9 cellular contexts compared by ENCODE assay signal in the genomic region with DNA sequence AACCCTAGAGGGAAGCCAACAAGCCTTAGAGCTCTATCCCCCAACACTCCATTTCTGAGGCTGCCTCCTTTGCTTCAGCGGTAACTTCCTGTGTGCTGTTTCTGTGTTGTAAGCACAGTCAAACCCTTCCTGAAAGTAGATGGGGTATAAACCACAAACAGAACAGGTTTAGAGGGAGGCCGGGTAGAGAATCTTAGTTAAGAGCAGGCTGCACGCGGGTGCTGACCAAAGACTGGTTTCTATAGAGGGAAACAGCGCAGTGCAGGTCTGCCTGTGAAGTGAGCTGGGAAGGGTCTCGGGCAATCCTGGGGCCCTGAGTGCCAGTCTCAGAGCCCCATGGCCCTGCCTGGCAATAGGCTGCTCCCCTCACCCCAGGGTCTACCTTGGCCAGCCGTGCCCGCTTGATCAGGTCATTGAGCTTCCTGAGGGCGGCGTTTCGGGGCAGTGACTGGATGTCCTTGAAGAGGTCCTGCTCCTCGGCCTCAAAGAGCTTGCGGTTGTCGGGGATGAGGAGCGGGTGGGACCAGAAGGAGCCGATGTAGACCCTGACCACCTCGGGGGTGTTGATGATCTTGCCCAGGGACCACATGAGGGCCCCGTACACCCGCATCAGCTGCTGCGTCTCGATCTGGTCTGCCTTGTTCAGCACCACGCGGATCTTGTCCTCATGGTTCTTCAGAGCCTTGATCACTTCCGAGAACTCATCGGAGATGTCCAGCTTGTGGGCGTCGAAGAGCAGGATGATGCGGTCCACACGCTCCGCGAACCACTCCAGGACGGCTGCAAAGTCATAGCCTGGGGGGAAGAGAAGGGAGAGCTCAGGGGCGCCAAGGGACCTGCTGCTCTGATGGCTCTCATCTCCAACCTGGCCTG. TPM values are rescaled to one million over a fixed set of nuclear protein-coding genes. Genes with fewer than 3 reads are reported as not detected.
DNase-seq lines count a peak whose midpoint lies in the region; ATAC-seq and TF ChIP-seq lines count a peak whose summit lies in the region.
"Had no signal": no experiment of that assay in that cellular context is flagged by ENCODE, and none has a peak within 500 bp of the region (broad histone marks: within the 10 kb centered on the region; RNA-seq: fewer than 3 reads in every experiment).

No MANE protein-coding gene starts in this region.

- ATAC-seq in heart left ventricle (no peak), Right ventricle myocardium inferior (no peak), HG03039 (IDR thresholded peaks at IDR 0.05; ENCODE audit: unreplicated experiment) (peak; percentile 44), omental fat pad (ENCODE audit: low FRiP score) (no peak)
- ATAC-seq: pancreas had no signal

- peak overlapping the region; percentile 72 to 93 (median 86) for H3K27ac ChIP-seq in heart left ventricle
- peak overlapping the region; percentile 58 to 90 (median 85) for H3K27ac ChIP-seq in esophagus squamous epithelium
- H3K27ac ChIP-seq: pancreas had no signal

- intact Hi-C loops in heart left ventricle (cut with DNase I), result loop anchor here in 1 of 10 donors (10.0 kb wide), 1 partner anchor 255 kb away; the partner anchor contains the start of genes TM7SF2 and ZNHIT2
- intact Hi-C loops in Right ventricle myocardium inferior (cut with DNase I), result no loop called here
- intact Hi-C loops in esophagus squamous epithelium (cut with DNase I), result no loop called here
- intact Hi-C loops in head of caudate nucleus (cut with DNase I), result no loop called here

- WGBS in heart left ventricle, 4 donors, result 91 to 95% (median 92%) methylated on average over 24 to 33 of the region's 33 CpGs
- WGBS in esophagus squamous epithelium, 2 donors, result 71 to 82% methylated on average over 19 to 20 of the region's 33 CpGs

- TF ChIP-seq POLR2A in heart left ventricle (IDR thresholded peaks at IDR 0.05) (no peak), esophagus squamous epithelium (IDR thresholded peaks at IDR 0.05) (peak in 1 of 4 donors; percentile 54)

- TF ChIP-seq CTCF in heart left ventricle (IDR thresholded peaks at IDR 0.05) (no peak), esophagus squamous epithelium (IDR thresholded peaks at IDR 0.05) (no peak), omental fat pad (IDR thresholded peaks at IDR 0.05) (no peak)

- no peaks in the 10 kb centered on the region for H3K9me3 ChIP-seq in heart left ventricle
- H3K9me3 ChIP-seq in esophagus squamous epithelium, result no peaks in the 10 kb centered on the region
- H3K9me3 ChIP-seq: pancreas had no signal

- DNase-seq in heart left ventricle (no peak), Right ventricle myocardium inferior (ENCODE audit: missing footprints) (no peak), SKM-1 (lab: John Stamatoyannopoulos, UW; ENCODE audit: unreplicated experiment) (peak; percentile 88), esophagus squamous epithelium (lab: John Stamatoyannopoulos, UW) (no peak), omental fat pad (ENCODE audit: low spot score) (no peak), head of caudate nucleus (no peak), NCI-H510A treated with DMSO at 0.1 percent for 48 hours (lab: John Stamatoyannopoulos, UW) (no peak)

- H3K27me3 ChIP-seq in heart left ventricle (no peaks in the 10 kb centered on the region), esophagus squamous epithelium (no peaks in the 10 kb centered on the region)
- H3K27me3 ChIP-seq: pancreas had no signal

- H3K4me1 ChIP-seq in heart left ventricle (peaks cover 52 to 100% (median 90%) of the 10 kb centered on the region in 12 donors), esophagus squamous epithelium (peaks cover 64 to 99% (median 85%) of the 10 kb centered on the region in 3 donors)

- H3K4me3 ChIP-seq in heart left ventricle (peak overlapping the region in 1 of 12 donors; percentile 31), esophagus squamous epithelium (no peak overlapping the region)
- H3K4me3 ChIP-seq: pancreas had no signal

- H3K36me3 ChIP-seq in heart left ventricle, result peaks cover 0 to 43% (median 25%) of the 10 kb centered on the region in 9 donors
- H3K36me3 ChIP-seq in esophagus squamous epithelium, result peaks cover 0 to 30% (median 0%) of the 10 kb centered on the region in 3 donors
- H3K36me3 ChIP-seq: pancreas had no signal

RNA-seq across cellular contexts. Expression of gene CDC42BPG, which starts 15.3 kb away (rescaled TPM):
- under 1 TPM in 8 of 9 donors, not detected in 1; 0.12 to 0.50 (median 0.26) TPM for total RNA-seq in heart left ventricle
- under 1 TPM; 0.12 to 0.15 TPM for polyA plus RNA-seq in heart left ventricle
- 0.16 TPM for total RNA-seq in Right ventricle myocardium inferior
- 10 to 100 TPM; 16.4 to 48.5 (median 25.0) TPM for total RNA-seq in esophagus squamous epithelium
- under 1 TPM; 0.19 to 0.48 (median 0.42) TPM for total RNA-seq in omental fat pad

RNA-seq across cellular contexts. Expression of gene EHD1, which starts 18.6 kb away (rescaled TPM):
- total RNA-seq in heart left ventricle, result 100 to 1,000 TPM in 1 of 9 donors, 10 to 100 TPM in 8; 38.2 to 102 (median 58.2) TPM
- polyA plus RNA-seq in heart left ventricle, result 10 to 100 TPM; 27.9 to 50.4 TPM
- 56.0 TPM for total RNA-seq in Right ventricle myocardium inferior
- 10 to 100 TPM; 29.5 to 44.0 (median 31.8) TPM for total RNA-seq in esophagus squamous epithelium
- 100 to 1,000 TPM in 2 of 4 donors, 10 to 100 TPM in 2; 66.4 to 226 (median 94.8) TPM for total RNA-seq in omental fat pad

RNA-seq across cellular contexts. Expression of gene MEN1, which starts 49.4 kb away (rescaled TPM):
- total RNA-seq in heart left ventricle, result 10 to 100 TPM in 4 of 9 donors, 1 to 10 TPM in 5; 6.6 to 15.0 (median 9.0) TPM
- 10 to 100 TPM in 1 of 2 donors, 1 to 10 TPM in 1; 7.2 to 15.2 TPM for polyA plus RNA-seq in heart left ventricle
- total RNA-seq in Right ventricle myocardium inferior, result 8.4 TPM
- total RNA-seq in esophagus squamous epithelium, result 10 to 100 TPM; 14.9 to 23.3 (median 17.0) TPM
- 10 to 100 TPM in 3 of 4 donors, 1 to 10 TPM in 1; 7.3 to 20.2 (median 12.2) TPM for total RNA-seq in omental fat pad

RNA-seq across cellular contexts. Expression of gene MAP4K2, which starts 56.8 kb away (rescaled TPM):
- 10 to 100 TPM in 3 of 9 donors, 1 to 10 TPM in 6; 7.0 to 27.5 (median 8.6) TPM for total RNA-seq in heart left ventricle
- 1 to 10 TPM; 7.8 to 9.5 TPM for polyA plus RNA-seq in heart left ventricle
- total RNA-seq in Right ventricle myocardium inferior, result 11.3 TPM
- total RNA-seq in esophagus squamous epithelium, result 1 to 10 TPM; 3.6 to 9.0 (median 6.1) TPM
- 10 to 100 TPM in 3 of 4 donors, 1 to 10 TPM in 1; 8.5 to 33.3 (median 17.7) TPM for total RNA-seq in omental fat pad

RNA-seq across cellular contexts. Expression of gene ATG2A, which starts 57.2 kb away (rescaled TPM):
- total RNA-seq in heart left ventricle (10 to 100 TPM; 11.4 to 38.5 (median 18.4) TPM), Right ventricle myocardium inferior (10.7 TPM), esophagus squamous epithelium (10 to 100 TPM; 14.1 to 26.1 (median 19.6) TPM), omental fat pad (10 to 100 TPM; 20.3 to 34.8 (median 22.2) TPM)
- polyA plus RNA-seq in heart left ventricle, result 10 to 100 TPM; 12.8 to 16.1 TPM

Comparison
In these comparisons a context has a peak if more than half of its experiments do, and no peak if none do; other contexts are left out.
1. RNA of gene CDC42BPG, which starts 15.3 kb away (total RNA-seq): 16.4 to 48.5 TPM in esophagus squamous epithelium; 0.19 to 0.48 TPM in omental fat pad, 0.12 to 0.50 TPM in heart left ventricle and 0.16 TPM in Right ventricle myocardium inferior (single experiment); every median in the first group is over 10 times any median in the second.